12 cellular contexts compared by ENCODE assay signal in the genomic region with DNA sequence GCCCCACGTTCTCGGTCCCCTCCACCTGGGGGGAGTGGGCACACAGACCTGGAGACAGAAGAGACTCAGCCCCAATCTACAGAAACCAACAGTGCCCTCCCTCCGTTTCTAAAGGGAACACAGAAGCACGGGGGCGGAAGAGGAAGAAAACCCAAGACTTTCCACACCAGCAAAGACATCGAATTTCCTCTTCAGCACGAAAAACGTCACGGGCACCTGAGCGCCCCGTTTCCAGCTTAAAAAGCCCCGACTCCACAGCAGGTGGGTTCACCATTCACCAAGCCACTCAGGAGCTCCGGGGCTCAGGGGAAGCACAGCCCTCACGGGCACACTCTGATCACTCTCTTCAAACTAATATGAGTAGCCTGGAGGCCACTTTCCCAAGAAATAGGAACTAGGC. TPM values are rescaled to one million over a fixed set of nuclear protein-coding genes. Genes with fewer than 3 reads are reported as not detected.
DNase-seq lines count a peak whose midpoint lies in the region; TF ChIP-seq lines count a peak whose summit lies in the region.
"Had no signal": no experiment of that assay in that cellular context is flagged by ENCODE, and none has a peak within 500 bp of the region (broad histone marks: within the 10 kb centered on the region; RNA-seq: fewer than 3 reads in every experiment).

No MANE protein-coding gene starts in this region.

- H3K36me3 ChIP-seq in OCI-LY1 (ENCODE audit: insufficient read depth, low read length) (peaks cover 9% of the 10 kb centered on the region; the same call in 1 of the 2 replicates), WERI-Rb-1 (peaks cover 46% of the 10 kb centered on the region), vagina (peaks cover 0 to 21% of the 10 kb centered on the region in 2 donors)

- peak overlapping the region; percentile 29; the same call in 1 of the 2 replicates for H3K9ac ChIP-seq in OCI-LY1 (ENCODE audit: low read length)
- H3K9ac ChIP-seq: parathyroid adenoma had no signal

- H3K4me3 Mint-ChIP-seq in dendritic cell treated with granulocyte-macrophage colony-stimulating factor and Interleukin-4, amounts not matched to agents 40 ng/mL and 50 ng/mL, for 4 days: peak overlapping the region; percentile 57
- peak overlapping the region; percentile 59 for H3K4me3 Mint-ChIP-seq in stimulated activated naive CD8-positive, alpha-beta T cell treated with anti-CD3 and anti-CD28 coated beads, Interleukin-15, Interleukin-2, amounts not matched to agents 100 ng/mL and 50 ng/mL, for 24 hours

- H2AFZ ChIP-seq in OCI-LY1 (ENCODE audit: low read length): no peak overlapping the region
- H2AFZ ChIP-seq: parathyroid adenoma had no signal

- peaks cover 100% of the 10 kb centered on the region for H3K36me3 Mint-ChIP-seq in dendritic cell treated with granulocyte-macrophage colony-stimulating factor and Interleukin-4, amounts not matched to agents 40 ng/mL and 50 ng/mL, for 4 days (ENCODE audit: low read depth)
- H3K36me3 Mint-ChIP-seq in stimulated activated naive CD8-positive, alpha-beta T cell treated with anti-CD3 and anti-CD28 coated beads, Interleukin-15, Interleukin-2, amounts not matched to agents 100 ng/mL and 50 ng/mL, for 24 hours (ENCODE audit: low read depth): peaks cover 29% of the 10 kb centered on the region

- DNase-seq in stimulated activated CD4-positive, alpha-beta T cell treated with anti-CD3 and anti-CD28 coated beads, Interleukin-15, amount 100 ng/mL, for 24 hours: peak; percentile 26
- DNase-seq in stimulated activated CD4-positive, alpha-beta T cell treated with anti-CD3 and anti-CD28 coated beads, Interleukin-4, amount 100 ng/mL, for 1 hour: no peak
- DNase-seq in NK-92 (lab: John Stamatoyannopoulos, UW; ENCODE audit: unreplicated experiment): no peak
- no peak for DNase-seq in WERI-Rb-1
- no peak for DNase-seq in vagina (ENCODE audit: extremely low spot score in 2 of 2)
- DNase-seq: amniotic stem cell had no signal

- TF ChIP-seq POLR2A in vagina (IDR thresholded peaks at IDR 0.05): no peak

- H3K4me1 Mint-ChIP-seq in dendritic cell treated with granulocyte-macrophage colony-stimulating factor and Interleukin-4, amounts not matched to agents 40 ng/mL and 50 ng/mL, for 4 days (ENCODE audit: low read depth): peaks cover 65% of the 10 kb centered on the region
- H3K4me1 Mint-ChIP-seq in stimulated activated naive CD8-positive, alpha-beta T cell treated with anti-CD3 and anti-CD28 coated beads, Interleukin-15, Interleukin-2, amounts not matched to agents 100 ng/mL and 50 ng/mL, for 24 hours (ENCODE audit: low read depth): peaks cover 15% of the 10 kb centered on the region

- no peaks in the 10 kb centered on the region for H3K9me3 Mint-ChIP-seq in dendritic cell treated with granulocyte-macrophage colony-stimulating factor and Interleukin-4, amounts not matched to agents 40 ng/mL and 50 ng/mL, for 4 days
- no peaks in the 10 kb centered on the region for H3K9me3 Mint-ChIP-seq in stimulated activated naive CD8-positive, alpha-beta T cell treated with anti-CD3 and anti-CD28 coated beads, Interleukin-15, Interleukin-2, amounts not matched to agents 100 ng/mL and 50 ng/mL, for 24 hours

- H3K27ac ChIP-seq in OCI-LY1 (ENCODE audit: low read depth, low read length, poor library complexity, severe bottlenecking) (peak overlapping the region; percentile 34), WERI-Rb-1 (no peak overlapping the region), vagina (no peak overlapping the region)
- H3K27ac ChIP-seq: epithelial cell of prostate, parathyroid adenoma, SK-N-MC had no signal

- H3K4me3 ChIP-seq in OCI-LY1 (ENCODE audit: low read depth, low read length, poor library complexity, severe bottlenecking): peak overlapping the region; percentile 7
- H3K4me3 ChIP-seq in WERI-Rb-1 (ENCODE audit: low read depth, low read length): no peak overlapping the region
- no peak overlapping the region for H3K4me3 ChIP-seq in vagina
- H3K4me3 ChIP-seq: SK-N-MC had no signal

- TF ChIP-seq CTCF in OCI-LY1 (IDR thresholded peaks at IDR 0.05; ENCODE audit: low read length): no peak
- no peak for TF ChIP-seq CTCF in WERI-Rb-1 (IDR thresholded peaks at IDR 0.05; ENCODE audit: low read depth, low read length)
- no peak for TF ChIP-seq CTCF in vagina (IDR thresholded peaks at IDR 0.05)

- H3F3A ChIP-seq in OCI-LY1 (ENCODE audit: insufficient read depth, low read length): no peaks in the 10 kb centered on the region

- H4K20me1 ChIP-seq in OCI-LY1 (ENCODE audit: insufficient read depth, low read length): no peaks in the 10 kb centered on the region

- no peaks in the 10 kb centered on the region for H3K27me3 Mint-ChIP-seq in dendritic cell treated with granulocyte-macrophage colony-stimulating factor and Interleukin-4, amounts not matched to agents 40 ng/mL and 50 ng/mL, for 4 days
- H3K27me3 Mint-ChIP-seq in stimulated activated naive CD8-positive, alpha-beta T cell treated with anti-CD3 and anti-CD28 coated beads, Interleukin-15, Interleukin-2, amounts not matched to agents 100 ng/mL and 50 ng/mL, for 24 hours: no peaks in the 10 kb centered on the region

- H3K4me1 ChIP-seq in OCI-LY1 (ENCODE audit: insufficient read depth, low read length, severe bottlenecking) (peaks cover 20% of the 10 kb centered on the region), vagina (no peaks in the 10 kb centered on the region)
- H3K4me1 ChIP-seq: parathyroid adenoma had no signal

- no peaks in the 10 kb centered on the region for H3K79me2 ChIP-seq in OCI-LY1 (ENCODE audit: insufficient read depth, low read length)
- H3K79me2 ChIP-seq: parathyroid adenoma had no signal

- H3K9me3 ChIP-seq in OCI-LY1 (ENCODE audit: low read length) (no peaks in the 10 kb centered on the region), WERI-Rb-1 (ENCODE audit: severe bottlenecking) (no peaks in the 10 kb centered on the region), vagina (no peaks in the 10 kb centered on the region)

- peak overlapping the region; percentile 81 for H3K27ac Mint-ChIP-seq in dendritic cell treated with granulocyte-macrophage colony-stimulating factor and Interleukin-4, amounts not matched to agents 40 ng/mL and 50 ng/mL, for 4 days
- peak overlapping the region; percentile 89 for H3K27ac Mint-ChIP-seq in stimulated activated naive CD8-positive, alpha-beta T cell treated with anti-CD3 and anti-CD28 coated beads, Interleukin-15, Interleukin-2, amounts not matched to agents 100 ng/mL and 50 ng/mL, for 24 hours

- no peaks in the 10 kb centered on the region for H3K9me2 ChIP-seq in OCI-LY1 (ENCODE audit: low read depth, low read length)

- peak overlapping the region; percentile 51 for H3K4me2 ChIP-seq in OCI-LY1 (ENCODE audit: low read length)

- H3K27me3 ChIP-seq in OCI-LY1 (ENCODE audit: insufficient read depth, low read length) (0 out of 2 replicates have a peak, but pooled peaks cover 6% of the 10 kb centered on the region), WERI-Rb-1 (ENCODE audit: insufficient read depth, low read depth, severe bottlenecking) (no peaks in the 10 kb centered on the region), vagina (no peaks in the 10 kb centered on the region)

- intact Hi-C loops in dendritic cell treated with granulocyte-macrophage colony-stimulating factor and Interleukin-4, amounts not matched to agents 40 ng/mL and 50 ng/mL, for 4 days (cut with micrococcal nuclease): no loop called here
- intact Hi-C loops in vagina (cut with DNase I): loop anchor here (5.0 kb wide), 1 partner anchor 1599 kb away; no protein-coding TSS in a partner anchor

RNA-seq across cellular contexts. Expression of a gene that starts 19.6 kb away (rescaled TPM):
- 19.4 TPM for total RNA-seq in vagina

RNA-seq across cellular contexts. Expression of a gene that starts 19.6 kb away (rescaled TPM):
- 8.3 TPM for total RNA-seq in vagina

RNA-seq across cellular contexts. Expression of a gene that starts 28.9 kb away (rescaled TPM):
- total RNA-seq in vagina: 62.4 TPM

RNA-seq across cellular contexts. Expression of a gene that starts 52.6 kb away (rescaled TPM):
- 8.3 TPM for total RNA-seq in vagina
